ENCODE assay signal across 2 cellular contexts in genomic region chr5:132965120-132965519, GRCh38.
A peak's percentile ranks its signal among the peaks of the same experiment; 100 is the strongest.
TF ChIP-seq lines count a peak whose summit lies in the region.

No MANE protein-coding gene starts in this region.

TF ChIP-seq in HepG2, 621 proteins besides CTCF, POLR2A, EP300 and RAD21:
- TF ChIP-seq ZNF704 (CRISPR knock-in tag; IDR thresholded peaks at IDR 0.05; ENCODE audit: borderline replicate concordance), result no peak
- TF ChIP-seq MYC (CRISPR knock-in tag; IDR thresholded peaks at IDR 0.05; ENCODE audit: borderline replicate concordance), result no peak
- TF ChIP-seq ZNF121 (CRISPR knock-in tag; IDR thresholded peaks at IDR 0.05), result peak; percentile 90

TF ChIP-seq in K562, 482 proteins besides CTCF, POLR2A, EP300 and RAD21:
- TF ChIP-seq RBM25 (IDR thresholded peaks at IDR 0.05; ENCODE audit: low read depth, low read length, severe bottlenecking), result peak; percentile 53
- peak in 1 of 2 experiments; percentile 13; a peak in 1 of 4 replicates for TF ChIP-seq KDM1A (IDR thresholded peaks at IDR 0.05)
- peak; percentile 83 for TF ChIP-seq BCOR (IDR thresholded peaks at IDR 0.05)
- TF ChIP-seq ZNF121 (CRISPR knock-in tag; conservative IDR thresholded peaks at IDR 0.05), result peak; percentile 98
- TF ChIP-seq TEAD4 (IDR thresholded peaks at IDR 0.05; ENCODE audit: low read length), result no peak
- no peak for TF ChIP-seq TEAD4 (CRISPR knock-in tag; IDR thresholded peaks at IDR 0.05; ENCODE audit: borderline replicate concordance)
TF ChIP-seq in K562: peak in this region for 4.
